Comparison of ENCODE assay signal across 16 cellular contexts in genomic region chr11:12728417-12728816, GRCh38.
"Had no signal": no experiment of that assay in that cellular context is flagged by ENCODE, and none has a peak within 500 bp of the region (broad histone marks: within the 10 kb centered on the region; RNA-seq: fewer than 3 reads in every experiment).

No MANE protein-coding gene starts in this region.

- H3K4me3 ChIP-seq: right lobe of liver had no signal

- H3K4me3 Mint-ChIP-seq: activated CD4-positive, alpha-beta T cell treated with anti-CD3 and anti-CD28 coated beads, Interleukin-2, amount 10 ng/mL, durations not matched to agents 7 days and 5 days; activated naive CD8-positive, alpha-beta T cell; T-helper 1 cell treated with Interleukin-12 subunit alpha and Interleukin-12 subunit beta and Interleukin-4 antibody, amounts not matched to agents 30 μg/mL and 1 μg/mL, for 36 hours; WTC11 had no signal

- H3K27me3 ChIP-seq: brain microvascular endothelial cell, right lobe of liver had no signal

- H3K36me3 ChIP-seq: brain microvascular endothelial cell, neutrophil, right lobe of liver had no signal

- H3K36me3 Mint-ChIP-seq: activated naive CD8-positive, alpha-beta T cell had no signal

- ATAC-seq: esophagus mucosa, right lobe of liver, WTC11 had no signal

- H3K9me3 Mint-ChIP-seq: activated CD4-positive, alpha-beta T cell treated with anti-CD3 and anti-CD28 coated beads, Interleukin-2, amount 10 ng/mL, durations not matched to agents 7 days and 5 days; T-helper 1 cell treated with Interleukin-12 subunit alpha and Interleukin-12 subunit beta and Interleukin-4 antibody, amounts not matched to agents 30 μg/mL and 1 μg/mL, for 36 hours; WTC11 had no signal

- H3K27ac ChIP-seq: neutrophil, right lobe of liver had no signal

- H3K27ac Mint-ChIP-seq: activated CD4-positive, alpha-beta T cell treated with anti-CD3 and anti-CD28 coated beads, Interleukin-2, amount 10 ng/mL, durations not matched to agents 7 days and 5 days; activated naive CD8-positive, alpha-beta T cell had no signal

- H3K9me3 ChIP-seq: neutrophil, right lobe of liver had no signal

- DNase-seq: activated CD4-positive, alpha-beta T cell treated with anti-CD3 and anti-CD28 coated beads, Interleukin-2, amount 10 ng/mL, durations not matched to agents 7 days and 5 days; activated effector memory CD4-positive, alpha-beta T cell treated with anti-CD3 and anti-CD28 coated beads, Interleukin-2, amount 50 U/mL, for 16 hours; amygdala; brain microvascular endothelial cell; cerebellar nuclear complex; hypothalamus; kidney glomerular epithelial cell; right lobe of liver; stimulated activated CD4-positive, alpha-beta T cell treated with anti-CD3 and anti-CD28 coated beads, Interleukin-2, amount 100 ng/mL, for 24 hours; stimulated activated naive CD4-positive, alpha-beta T cell; substantia nigra had no signal
